In genomic region chr10:50497758-50498157, GRCh38 we compare ENCODE assay signal across 8 cellular contexts.
DNase-seq lines count a peak whose midpoint lies in the region; ATAC-seq and TF ChIP-seq lines count a peak whose summit lies in the region.

No MANE protein-coding gene starts in this region.

- H3K9me3 ChIP-seq in mammary epithelial cell (replicated peaks; ENCODE audit: insufficient read depth, low read length), result no peaks in the 10 kb centered on the region
- H3K9me3 ChIP-seq in sigmoid colon, result no peaks in the 10 kb centered on the region
- no peaks in the 10 kb centered on the region for H3K9me3 ChIP-seq in testis

- H3K4me1 ChIP-seq in mammary epithelial cell (ENCODE audit: insufficient read depth, low read length) (peaks cover 12% of the 10 kb centered on the region), sigmoid colon (peaks cover 0 to 34% (median 17%) of the 10 kb centered on the region in 4 donors), testis (peaks cover 3% of the 10 kb centered on the region)

- H2AFZ ChIP-seq in mammary epithelial cell (ENCODE audit: low read depth, low read length), result no peak overlapping the region

- CTCF ChIA-PET in mammary epithelial cell (lab: Charles Lee; ENCODE audit: low non-redundant PET), result no interaction called here

- DNase-seq in A172 (ENCODE audit: low spot score) (peak; percentile 60), mammary epithelial cell (peak; percentile 84), sigmoid colon (no peak), SIG-M5 (lab: John Stamatoyannopoulos, UW) (no peak), testis (no peak), NK-92 (lab: John Stamatoyannopoulos, UW; ENCODE audit: unreplicated experiment) (no peak)

- dilution Hi-C loops in mammary epithelial cell (cut with HindIII; ENCODE audit: low sequenced_read_pairs), result no loop called here

- H3K27me3 ChIP-seq in mammary epithelial cell (ENCODE audit: insufficient read depth, low read length) (no peaks in the 10 kb centered on the region), sigmoid colon (no peaks in the 10 kb centered on the region), testis (no peaks in the 10 kb centered on the region)

- H3K27ac ChIP-seq in mammary epithelial cell (ENCODE audit: insufficient read depth, low read depth, low read length), result peak overlapping the region; percentile 29
- H3K27ac ChIP-seq in sigmoid colon, result peak overlapping the region in 3 of 4 donors; percentile 49 to 71 (median 66)
- no peak overlapping the region for H3K27ac ChIP-seq in testis

- no peaks in the 10 kb centered on the region for H3K36me3 ChIP-seq in mammary epithelial cell (ENCODE audit: insufficient read depth, low read length)
- no peaks in the 10 kb centered on the region for H3K36me3 ChIP-seq in sigmoid colon
- no peaks in the 10 kb centered on the region for H3K36me3 ChIP-seq in testis (ENCODE audit: low read depth, missing control alignments)

- ATAC-seq in GM19035 (IDR thresholded peaks at IDR 0.05; ENCODE audit: unreplicated experiment) (peak; percentile 91), HG03135 (IDR thresholded peaks at IDR 0.05; ENCODE audit: unreplicated experiment) (peak; percentile 80)

- H3K79me2 ChIP-seq in mammary epithelial cell (ENCODE audit: insufficient read depth, low read length), result no peaks in the 10 kb centered on the region

- intact Hi-C loops in mammary epithelial cell (cut with micrococcal nuclease) (no loop called here), sigmoid colon (cut with DNase I) (no loop called here), testis (cut with DNase I; ENCODE audit: low total_unique reads) (no loop called here)

- H3K9ac ChIP-seq in mammary epithelial cell (ENCODE audit: insufficient read depth, low read length), result no peak overlapping the region

- in situ Hi-C loops in mammary epithelial cell (cut with MboI; ENCODE audit: low sequenced_read_pairs in 2 of 2), result no loop called here

- no peak for TF ChIP-seq EP300 in sigmoid colon (IDR thresholded peaks at IDR 0.05)

- no TSS peak for BruUV-seq in mammary epithelial cell (replicated peaks; lab: Mats Ljungman, UMichigan)

- TF ChIP-seq CTCF in mammary epithelial cell (conservative IDR thresholded peaks at IDR 0.05 in 1 of 2, IDR thresholded peaks at IDR 0.05 in 1 of 2; ENCODE audit: extremely low read depth in 1 of 2, insufficient read depth in 1 of 2, low read depth in 1 of 2, low read length in 2 of 2), result no peak
- no peak for TF ChIP-seq CTCF in sigmoid colon (IDR thresholded peaks at IDR 0.05)
- no peak for TF ChIP-seq CTCF in testis (IDR thresholded peaks at IDR 0.05)

- H3K4me3 ChIP-seq in mammary epithelial cell (replicated peaks in 1 of 3; ENCODE audit: insufficient read depth in 1 of 3, low read depth in 2 of 3, low read length in 3 of 3), result no peak overlapping the region
- no peak overlapping the region for H3K4me3 ChIP-seq in sigmoid colon
- no peak overlapping the region for H3K4me3 ChIP-seq in testis

- TF ChIP-seq POLR2A in sigmoid colon (IDR thresholded peaks at IDR 0.05) (no peak), testis (IDR thresholded peaks at IDR 0.05) (no peak)

- H4K20me1 ChIP-seq in mammary epithelial cell (ENCODE audit: insufficient read depth, low read length), result no peaks in the 10 kb centered on the region

- peak overlapping the region; percentile 64 for H3K4me2 ChIP-seq in mammary epithelial cell (ENCODE audit: insufficient read depth, low read depth, low read length)

Comparison
In these comparisons a context has a peak if more than half of its experiments do, and no peak if none do; other contexts are left out.
1. DNase-seq: peak in A172 (single experiment) and mammary epithelial cell (single experiment); none in sigmoid colon (single experiment), SIG-M5 (single experiment), testis (single experiment) and NK-92 (single experiment).
2. H3K27ac ChIP-seq: peak in mammary epithelial cell (single experiment) and sigmoid colon (3 of 4); none in testis (0 of 2).